19 cellular contexts compared by ENCODE assay signal in the genomic region with DNA sequence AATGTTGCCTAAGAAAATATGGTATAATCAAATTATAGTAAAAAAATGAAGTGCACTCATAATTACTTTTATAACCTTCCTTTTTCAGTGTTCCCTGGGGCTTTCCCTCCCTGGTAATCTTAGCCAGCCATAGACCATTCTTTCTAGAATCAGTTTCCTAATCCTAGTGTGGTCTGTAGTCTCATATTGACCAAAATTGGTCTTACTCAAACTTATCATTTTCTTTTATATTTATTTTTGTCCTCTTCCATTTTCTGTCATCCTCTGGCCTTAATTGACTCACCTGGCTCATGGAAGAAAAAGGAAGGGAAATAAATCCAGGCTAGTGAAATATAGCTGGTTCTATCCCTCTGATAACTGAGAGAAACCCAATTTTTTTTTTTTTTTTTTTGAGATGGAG.
"Had no signal": no experiment of that assay in that cellular context is flagged by ENCODE, and none has a peak within 500 bp of the region (broad histone marks: within the 10 kb centered on the region; RNA-seq: fewer than 3 reads in every experiment).

No MANE protein-coding gene starts in this region.

- H3K27me3 Mint-ChIP-seq: dendritic cell treated with granulocyte-macrophage colony-stimulating factor and Interleukin-4, amounts not matched to agents 40 ng/mL and 50 ng/mL, for 4 days; naive thymus-derived CD8-positive, alpha-beta T cell; type B pancreatic cell had no signal

- DNase-seq: esophagus squamous epithelium; foreskin fibroblast; glutamatergic neuron; islet precursor cell; mammary epithelial cell; mucosa of descending colon; naive thymus-derived CD8-positive, alpha-beta T cell; posterior cingulate gyrus; sigmoid colon; stimulated activated CD4-positive, alpha-beta T cell treated with anti-CD3 and anti-CD28 coated beads, Interleukin-2, amount 100 ng/mL, for 24 hours; stimulated activated CD4-positive, alpha-beta T cell treated with anti-CD3 and anti-CD28 coated beads, Interleukin-4, amount 100 ng/mL, for 4 hours; stimulated activated naive CD4-positive, alpha-beta T cell; thyroid gland had no signal

- H3K9me3 Mint-ChIP-seq: dendritic cell treated with granulocyte-macrophage colony-stimulating factor and Interleukin-4, amounts not matched to agents 40 ng/mL and 50 ng/mL, for 4 days; naive thymus-derived CD8-positive, alpha-beta T cell; neural crest cell; type B pancreatic cell had no signal

- H3K9me3 ChIP-seq: esophagus squamous epithelium, gastroesophageal sphincter, mucosa of descending colon, sigmoid colon, suprapubic skin, thyroid gland had no signal

- H3K27ac Mint-ChIP-seq: dendritic cell treated with granulocyte-macrophage colony-stimulating factor and Interleukin-4, amounts not matched to agents 40 ng/mL and 50 ng/mL, for 4 days; type B pancreatic cell had no signal

- ATAC-seq: gastroesophageal sphincter; left lobe of liver; mucosa of descending colon; naive thymus-derived CD8-positive, alpha-beta T cell had no signal

- H3K4me3 Mint-ChIP-seq: dendritic cell treated with granulocyte-macrophage colony-stimulating factor and Interleukin-4, amounts not matched to agents 40 ng/mL and 50 ng/mL, for 4 days; naive thymus-derived CD8-positive, alpha-beta T cell; neural crest cell; type B pancreatic cell had no signal
